Comparison of ENCODE assay signal across 8 cellular contexts in the genomic region with DNA sequence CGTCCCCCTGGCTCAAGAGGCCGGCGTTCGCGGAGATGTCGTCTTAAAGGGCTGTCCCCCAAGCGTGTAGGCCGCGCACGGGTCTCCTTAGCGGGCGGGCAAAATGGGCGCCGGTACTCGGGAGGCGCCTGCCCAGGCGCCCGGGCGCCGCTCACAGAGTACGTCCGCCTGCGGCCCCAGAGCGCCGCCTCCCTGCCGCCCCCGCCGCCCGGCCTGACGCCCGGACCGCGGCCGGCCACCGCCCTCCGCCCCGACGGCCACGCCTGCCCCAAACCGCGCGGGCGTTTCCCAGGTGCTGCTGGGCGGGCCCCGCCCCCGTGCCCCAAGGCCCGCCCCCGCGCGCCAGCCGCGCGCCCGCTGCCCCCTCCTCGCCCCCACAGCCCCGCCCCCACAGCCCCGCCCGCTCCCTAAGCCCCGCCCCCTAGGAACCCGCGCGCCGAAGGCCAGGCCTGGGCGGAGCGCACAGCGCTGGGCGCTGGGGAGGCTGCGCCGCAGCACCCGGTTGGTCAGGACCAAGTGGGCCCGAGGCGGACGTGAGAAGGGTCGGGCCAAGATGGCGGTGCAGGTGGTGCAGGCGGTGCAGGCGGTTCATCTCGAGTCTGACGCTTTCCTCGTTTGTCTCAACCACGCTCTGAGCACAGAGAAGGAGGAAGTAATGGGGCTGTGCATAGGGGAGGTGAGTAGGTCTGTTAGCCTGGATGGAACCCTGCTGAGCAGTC. TPM values are rescaled to one million over a fixed set of nuclear protein-coding genes. Genes with fewer than 3 reads are reported as not detected.
DNase-seq lines count a peak whose midpoint lies in the region; ATAC-seq and TF ChIP-seq lines count a peak whose summit lies in the region.

A gene (plus strand): TSS at position 534 of the 719 bp plus-strand sequence. CDS start 20 bp downstream, at position 554.
A gene with protein sequence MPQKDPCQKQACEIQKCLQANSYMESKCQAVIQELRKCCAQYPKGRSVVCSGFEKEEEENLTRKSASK (minus strand): TSS at position 162 of the 719 bp plus-strand sequence. CDS start 7,113 bp downstream, outside the sequence.
A gene with protein sequence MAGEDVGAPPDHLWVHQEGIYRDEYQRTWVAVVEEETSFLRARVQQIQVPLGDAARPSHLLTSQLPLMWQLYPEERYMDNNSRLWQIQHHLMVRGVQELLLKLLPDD (minus strand): TSS at position 162 of the 719 bp plus-strand sequence. CDS start 5,126 bp downstream, outside the sequence.

- TF ChIP-seq CTCF in DND-41 (IDR thresholded peaks at IDR 0.05; ENCODE audit: borderline replicate concordance, extremely low read depth, low read length, poor library complexity, severe bottlenecking), result no peak
- TF ChIP-seq CTCF in RWPE1 (conservative IDR thresholded peaks at IDR 0.05; ENCODE audit: low read depth), result no peak
- TF ChIP-seq CTCF in fibroblast of pulmonary artery (IDR thresholded peaks at IDR 0.05; ENCODE audit: low read length, missing control alignments), result no peak

- H3K36me3 ChIP-seq in DND-41 (ENCODE audit: insufficient read depth, low read length), result peaks cover 25% of the 10 kb centered on the region
- peaks cover 19% of the 10 kb centered on the region; the same call in 1 of the 2 replicates for H3K36me3 ChIP-seq in Karpas-422 (ENCODE audit: insufficient read depth, low read length)

- H3K27ac Mint-ChIP-seq in activated T-helper 17 cell treated with anti-CD3 and anti-CD28 coated beads, Interleukin-2, amount 50 U/mL, for 72 hours, result peak within 1 kb of the TSS; percentile 87
- peak within 1 kb of the TSS; percentile 78 to 82 for H3K27ac Mint-ChIP-seq in natural killer cell treated with Interleukin-12 subunit alpha and Interleukin-12 subunit beta and Interleukin-15 and Interleukin-18, amount 100 ng/mL, for 72 hours

- peak within 1 kb of the TSS; percentile 94 for H3K4me2 ChIP-seq in DND-41 (ENCODE audit: insufficient read depth, low read length)
- peak within 1 kb of the TSS; percentile 74 for H3K4me2 ChIP-seq in Karpas-422 (ENCODE audit: low read depth, low read length, poor library complexity, severe bottlenecking)

- POLR2A ChIA-PET in RWPE1 (lab: Yijun Ruan, JAX; ENCODE audit: low non-redundant PET), result no interaction called here

- H3K9me3 Mint-ChIP-seq in activated T-helper 17 cell treated with anti-CD3 and anti-CD28 coated beads, Interleukin-2, amount 50 U/mL, for 72 hours, result no peaks in the 10 kb centered on the region
- no peaks in the 10 kb centered on the region for H3K9me3 Mint-ChIP-seq in natural killer cell treated with Interleukin-12 subunit alpha and Interleukin-12 subunit beta and Interleukin-15 and Interleukin-18, amount 100 ng/mL, for 72 hours

- no peaks in the 10 kb centered on the region for H3K27me3 ChIP-seq in DND-41 (ENCODE audit: insufficient read depth, low read length, poor library complexity)
- no peaks in the 10 kb centered on the region for H3K27me3 ChIP-seq in Karpas-422 (ENCODE audit: low read length)

- H3K9ac ChIP-seq in DND-41 (ENCODE audit: low read depth, low read length), result peak within 1 kb of the TSS; percentile 69
- H3K9ac ChIP-seq in Karpas-422 (ENCODE audit: low read length), result peak within 1 kb of the TSS; percentile 85

- peak within 1 kb of the TSS; percentile 94 for H3K27ac ChIP-seq in DND-41 (ENCODE audit: low read length)
- peak within 1 kb of the TSS; percentile 86 for H3K27ac ChIP-seq in Karpas-422 (ENCODE audit: low read length)
- H3K27ac ChIP-seq in RWPE1, result peak within 1 kb of the TSS; percentile 82

- H3K4me1 ChIP-seq in DND-41 (ENCODE audit: insufficient read depth, low read length) (peaks cover 54% of the 10 kb centered on the region), Karpas-422 (ENCODE audit: low read length) (peaks cover 47% of the 10 kb centered on the region)

- H2AFZ ChIP-seq in DND-41 (ENCODE audit: low read depth, low read length), result peak within 1 kb of the TSS; percentile 78
- H2AFZ ChIP-seq in Karpas-422 (ENCODE audit: low read length), result peak within 1 kb of the TSS; percentile 36; the same call in 1 of the 2 replicates

- H4K20me1 ChIP-seq in DND-41 (ENCODE audit: insufficient read depth, low read length) (no peaks in the 10 kb centered on the region), Karpas-422 (ENCODE audit: insufficient read depth, low read depth, low read length) (no peaks in the 10 kb centered on the region)

- H3K4me3 ChIP-seq in DND-41 (ENCODE audit: low read depth in 1 of 2, low read length in 2 of 2) (peak within 1 kb of the TSS; percentile 81 to 83; a peak in 3 of 4 replicates), Karpas-422 (ENCODE audit: low read length) (peak within 1 kb of the TSS; percentile 86), fibroblast of pulmonary artery (replicated peaks; ENCODE audit: low read depth, low read length) (peak within 1 kb of the TSS; percentile 72)

- H3K9me3 ChIP-seq in DND-41 (ENCODE audit: insufficient read depth, low read length, severe bottlenecking) (no peaks in the 10 kb centered on the region), Karpas-422 (ENCODE audit: low read length) (no peaks in the 10 kb centered on the region)

- DNase-seq in DND-41, result peak; percentile 83
- DNase-seq in Karpas-422, result peak; percentile 94
- peak; percentile 68 for DNase-seq in RWPE1 (ENCODE audit: low spot score)
- DNase-seq in fibroblast of pulmonary artery (ENCODE audit: low read depth), result peak; percentile 82
- DNase-seq in natural killer cell treated with Interleukin-12 subunit alpha and Interleukin-12 subunit beta and Interleukin-15 and Interleukin-18, amount 100 ng/mL, for 72 hours (ENCODE audit: low spot score), result peak; percentile 93
- DNase-seq in stimulated activated naive CD8-positive, alpha-beta T cell treated with anti-CD3 and anti-CD28 coated beads, Interleukin-15, Interleukin-2, amounts not matched to agents 100 U/mL and 50 U/mL, for 24 hours, result peak; percentile 80

- H3K79me2 ChIP-seq in DND-41 (ENCODE audit: insufficient read depth, low read length) (peaks cover 55% of the 10 kb centered on the region), Karpas-422 (ENCODE audit: low read length) (peaks cover 89% of the 10 kb centered on the region)

- peaks cover 35% of the 10 kb centered on the region for H3K4me1 Mint-ChIP-seq in activated T-helper 17 cell treated with anti-CD3 and anti-CD28 coated beads, Interleukin-2, amount 50 U/mL, for 72 hours
- peaks cover 21 to 38% of the 10 kb centered on the region in 2 donors for H3K4me1 Mint-ChIP-seq in natural killer cell treated with Interleukin-12 subunit alpha and Interleukin-12 subunit beta and Interleukin-15 and Interleukin-18, amount 100 ng/mL, for 72 hours (ENCODE audit: low read depth in 2 of 2)

- CTCF ChIA-PET in RWPE1 (lab: Yijun Ruan, JAX), result no interaction called here

- H3K4me3 Mint-ChIP-seq in activated T-helper 17 cell treated with anti-CD3 and anti-CD28 coated beads, Interleukin-2, amount 50 U/mL, for 72 hours, result peak within 1 kb of the TSS; percentile 91
- peak within 1 kb of the TSS; percentile 89 for H3K4me3 Mint-ChIP-seq in natural killer cell treated with Interleukin-12 subunit alpha and Interleukin-12 subunit beta and Interleukin-15 and Interleukin-18, amount 100 ng/mL, for 72 hours

- H3K27me3 Mint-ChIP-seq in activated T-helper 17 cell treated with anti-CD3 and anti-CD28 coated beads, Interleukin-2, amount 50 U/mL, for 72 hours, result no peaks in the 10 kb centered on the region
- H3K27me3 Mint-ChIP-seq in natural killer cell treated with Interleukin-12 subunit alpha and Interleukin-12 subunit beta and Interleukin-15 and Interleukin-18, amount 100 ng/mL, for 72 hours, result peaks cover 0 to 6% of the 10 kb centered on the region in 2 donors

- H3K9me2 ChIP-seq in Karpas-422 (replicated peaks; ENCODE audit: insufficient read depth, low read length), result no peaks in the 10 kb centered on the region

- H3K36me3 Mint-ChIP-seq in activated T-helper 17 cell treated with anti-CD3 and anti-CD28 coated beads, Interleukin-2, amount 50 U/mL, for 72 hours (ENCODE audit: low read depth), result peaks cover 40% of the 10 kb centered on the region
- H3K36me3 Mint-ChIP-seq in natural killer cell treated with Interleukin-12 subunit alpha and Interleukin-12 subunit beta and Interleukin-15 and Interleukin-18, amount 100 ng/mL, for 72 hours, result peaks cover 22% of the 10 kb centered on the region

- ATAC-seq in DND-41 (ENCODE audit: insufficient read depth, low read depth), result peak; percentile 93
- ATAC-seq in GM21825 (IDR thresholded peaks at IDR 0.05; ENCODE audit: unreplicated experiment), result peak; percentile 87
- ATAC-seq in activated T-helper 17 cell treated with anti-CD3 and anti-CD28 coated beads, Interleukin-2, amount 50 U/mL, for 72 hours (replicated peaks), result peak; percentile 95
- peak; percentile 96 to 97 for ATAC-seq in natural killer cell treated with Interleukin-12 subunit alpha and Interleukin-12 subunit beta and Interleukin-15 and Interleukin-18, amount 100 ng/mL, for 72 hours
- peak; percentile 97 for ATAC-seq in stimulated activated naive CD8-positive, alpha-beta T cell treated with anti-CD3 and anti-CD28 coated beads, Interleukin-15, Interleukin-2, amounts not matched to agents 100 U/mL and 50 U/mL, for 24 hours

RNA-seq across cellular contexts. Expression of the first gene that starts in this region (rescaled TPM):
- 13.2 and 15.9 TPM in 2 replicates for total RNA-seq in Karpas-422 (2014; rRNA removed; shearing (Covaris generic); ENCODE audit: low replicate concordance)
- total RNA-seq in activated T-helper 17 cell treated with anti-CD3 and anti-CD28 coated beads, Interleukin-2, amount 50 U/mL, for 72 hours, result 10 to 100 TPM; 29.1 to 48.7 TPM
- 10 to 100 TPM; 34.5 to 36.1 TPM for total RNA-seq in natural killer cell treated with Interleukin-12 subunit alpha and Interleukin-12 subunit beta and Interleukin-15 and Interleukin-18, amount 100 ng/mL, for 72 hours

RNA-seq across cellular contexts. Expression of the second gene that starts in this region (rescaled TPM):
- 15.8 and 36.1 TPM in 2 replicates for total RNA-seq in Karpas-422 (2014; rRNA removed; shearing (Covaris generic); ENCODE audit: low replicate concordance)
- total RNA-seq in activated T-helper 17 cell treated with anti-CD3 and anti-CD28 coated beads, Interleukin-2, amount 50 U/mL, for 72 hours, result 1 to 10 TPM; 3.2 to 7.1 TPM
- 1 to 10 TPM in 1 of 2 donors, not detected in 1; 1.4 TPM for total RNA-seq in natural killer cell treated with Interleukin-12 subunit alpha and Interleukin-12 subunit beta and Interleukin-15 and Interleukin-18, amount 100 ng/mL, for 72 hours

RNA-seq across cellular contexts. Expression of the third gene that starts in this region (rescaled TPM):
- 21.9 and 95.2 TPM in 2 replicates for total RNA-seq in Karpas-422 (2014; rRNA removed; shearing (Covaris generic); ENCODE audit: low replicate concordance)
- 10 to 100 TPM; 18.3 to 19.8 TPM for total RNA-seq in activated T-helper 17 cell treated with anti-CD3 and anti-CD28 coated beads, Interleukin-2, amount 50 U/mL, for 72 hours
- total RNA-seq in natural killer cell treated with Interleukin-12 subunit alpha and Interleukin-12 subunit beta and Interleukin-15 and Interleukin-18, amount 100 ng/mL, for 72 hours, result 10 to 100 TPM; 12.4 to 17.4 TPM

Comparison
In these comparisons a context has a peak if more than half of its experiments do, and no peak if none do; other contexts are left out.
1. Peak in every context shown above with its lines: DNase-seq, ATAC-seq, H3K4me3 ChIP-seq and H3K27ac ChIP-seq.